ENCODE assay signal across 20 cellular contexts in genomic region chr1:164983023-164983650, GRCh38.
DNase-seq lines count a peak whose midpoint lies in the region; ATAC-seq and TF ChIP-seq lines count a peak whose summit lies in the region.
"Had no signal": no experiment of that assay in that cellular context is flagged by ENCODE, and none has a peak within 500 bp of the region (broad histone marks: within the 10 kb centered on the region; RNA-seq: fewer than 3 reads in every experiment).

No MANE protein-coding gene starts in this region.

- no peaks in the 10 kb centered on the region for H3K9me3 ChIP-seq in right atrium auricular region
- H3K9me3 ChIP-seq: heart left ventricle, left lung, mucosa of descending colon, SK-N-SH, upper lobe of right lung had no signal

- H3K4me1 ChIP-seq in right atrium auricular region: no peaks in the 10 kb centered on the region
- H3K4me1 ChIP-seq: left lung, upper lobe of right lung had no signal

- no peak overlapping the region for H3K4me3 ChIP-seq in right atrium auricular region
- H3K4me3 ChIP-seq: heart left ventricle, left lung, mucosa of descending colon, upper lobe of right lung had no signal

- intact Hi-C loops in posterior cingulate gyrus (cut with DNase I): loop anchor here (5.0 kb wide), 1 partner anchor 84 kb away; no protein-coding TSS in a partner anchor

- ATAC-seq in HG02973 (IDR thresholded peaks at IDR 0.05; ENCODE audit: unreplicated experiment): no peak
- ATAC-seq: left lung, mucosa of descending colon, upper lobe of right lung had no signal

- H3K27ac ChIP-seq in right atrium auricular region: no peak overlapping the region
- H3K27ac ChIP-seq: C4-2B, left lung, upper lobe of right lung, WERI-Rb-1 had no signal

- TF ChIP-seq CTCF in right atrium auricular region (IDR thresholded peaks at IDR 0.05): no peak

- no peaks in the 10 kb centered on the region for H3K36me3 ChIP-seq in right atrium auricular region
- H3K36me3 ChIP-seq: heart left ventricle, left lung, upper lobe of right lung, WERI-Rb-1 had no signal

- DNase-seq in ELF-1 (ENCODE audit: low read depth, low spot score): peak; percentile 46
- peak in 38 of 58 donors; percentile 1 to 71 (median 33) for DNase-seq in anterior cingulate cortex (lab: John Stamatoyannopoulos, UW)
- DNase-seq in islet precursor cell: peak; percentile 87
- peak in 9 of 10 donors; percentile 25 to 94 (median 63) for DNase-seq in posterior cingulate gyrus
- no peak for DNase-seq in occipital lobe (lab: John Stamatoyannopoulos, UW)
- no peak for DNase-seq in stimulated activated naive CD4-positive, alpha-beta T cell treated with Interleukin-2 at 50 U/mL for 16 hours (lab: John Stamatoyannopoulos, UW)
- DNase-seq in right atrium auricular region (ENCODE audit: low spot score): no peak
- DNase-seq: activated CD8-positive, alpha-beta memory T cell treated with anti-CD3 and anti-CD28 coated beads, Interleukin-2, amount 50 U/mL, for 4 hours; heart left ventricle; left lung; mucosa of descending colon; NCI-H1417; NCI-H526; retina; SK-N-SH; stimulated activated CD4-positive, alpha-beta T cell treated with anti-CD3 and anti-CD28 coated beads, Interleukin-4, amount 100 ng/mL, for 4 hours; upper lobe of right lung; WERI-Rb-1 had no signal

- no peaks in the 10 kb centered on the region for H3K27me3 ChIP-seq in right atrium auricular region
- H3K27me3 ChIP-seq: left lung, upper lobe of right lung had no signal

Comparison
In these comparisons a context has a peak if more than half of its experiments do, and no peak if none do; other contexts are left out.
1. DNase-seq: peak in ELF-1 (single experiment), anterior cingulate cortex (38 of 58), islet precursor cell (single experiment) and posterior cingulate gyrus (9 of 10); none in occipital lobe (single experiment), stimulated activated naive CD4-positive, alpha-beta T cell treated with Interleukin-2 at 50 U/mL for 16 hours (single experiment) and right atrium auricular region (single experiment).